8 cellular contexts compared by ENCODE assay signal in genomic region chr11:64318694-64319420, GRCh38. TPM values are rescaled to one million over a fixed set of nuclear protein-coding genes. Genes with fewer than 3 reads are reported as not detected.
A peak's percentile ranks its signal among the peaks of the same experiment; 100 is the strongest.
DNase-seq lines count a peak whose midpoint lies in the region; ATAC-seq, FAIRE-seq and TF ChIP-seq lines count a peak whose summit lies in the region.

No MANE protein-coding gene starts in this region.

- H3K27ac ChIP-seq in SK-N-MC (peak overlapping the region; percentile 100; the same call in 1 of the 2 replicates), sigmoid colon (peak overlapping the region; percentile 98 to 99 (median 98))

- peak; percentile 52 for FAIRE-seq in GM19239 (lab: Jason Lieb, UNC)

- no peak for DNase-seq in GM19239 (ENCODE audit: insufficient read length, low spot score)
- DNase-seq in SK-N-MC (ENCODE audit: low read depth, low spot score): no peak
- DNase-seq in fibroblast of villous mesenchyme (ENCODE audit: low read depth): no peak
- peak; percentile 74 for DNase-seq in sigmoid colon
- no peak for DNase-seq in stimulated activated CD4-positive, alpha-beta T cell treated with anti-CD3 and anti-CD28 coated beads, Interleukin-15, amount 100 ng/mL, for 24 hours
- no peak for DNase-seq in T1000 (lab: John Stamatoyannopoulos, UW)

- H3K27me3 ChIP-seq in sigmoid colon: no peaks in the 10 kb centered on the region

- peaks cover 0 to 24% (median 22%) of the 10 kb centered on the region in 4 donors for H3K4me1 ChIP-seq in sigmoid colon

- WGBS in sigmoid colon, 2 donors: 3 to 8% methylated on average over 18 of the region's 18 CpGs

- H3K36me3 ChIP-seq in SK-N-MC (ENCODE audit: insufficient read depth, low read length) (peaks cover 5% of the 10 kb centered on the region; the same call in 1 of the 2 replicates), sigmoid colon (peaks cover 10 to 48% (median 17%) of the 10 kb centered on the region in 4 donors)

- H3K9ac ChIP-seq in SK-N-MC (ENCODE audit: insufficient read length): peak overlapping the region; percentile 97

- ATAC-seq in GM18858 (IDR thresholded peaks at IDR 0.05; ENCODE audit: unreplicated experiment) (no peak), GM21381 (IDR thresholded peaks at IDR 0.05; ENCODE audit: unreplicated experiment) (no peak)

- H3K4me3 ChIP-seq in SK-N-MC: peak overlapping the region; percentile 96
- H3K4me3 ChIP-seq in fibroblast of villous mesenchyme (ENCODE audit: low read depth, low read length): peak overlapping the region; percentile 91
- peak overlapping the region; percentile 83 to 98 (median 86) for H3K4me3 ChIP-seq in sigmoid colon

- intact Hi-C loops in sigmoid colon (cut with DNase I): loop anchor here (1.0 to 2.0 kb wide), 2 partner anchors 24 to 36 kb away; no protein-coding TSS in a partner anchor

- H3K9me3 ChIP-seq in SK-N-MC (ENCODE audit: low read depth, low read length): no peaks in the 10 kb centered on the region
- no peaks in the 10 kb centered on the region for H3K9me3 ChIP-seq in sigmoid colon

- TF ChIP-seq EP300 in sigmoid colon (IDR thresholded peaks at IDR 0.05): no peak

- TF ChIP-seq CTCF in fibroblast of villous mesenchyme (IDR thresholded peaks at IDR 0.05; ENCODE audit: insufficient read depth, low read depth, low read length): no peak
- TF ChIP-seq CTCF in sigmoid colon (IDR thresholded peaks at IDR 0.05): no peak

- no peak for TF ChIP-seq POLR2A in sigmoid colon (IDR thresholded peaks at IDR 0.05)

RNA-seq across cellular contexts. Expression of gene PRDX5, which starts 0.9 kb away (rescaled TPM):
- total RNA-seq in fibroblast of villous mesenchyme (211 and 230 TPM in 2 replicates), sigmoid colon (100 to 1,000 TPM; 169 to 269 (median 215) TPM)
- 1,000 to 10,000 TPM in 1 of 3 donors, 100 to 1,000 TPM in 2; 596 to 1,045 (median 779) TPM for polyA plus RNA-seq in sigmoid colon

RNA-seq across cellular contexts. Expression of gene TRMT112, which starts 1.5 kb away (rescaled TPM):
- 144 and 155 TPM in 2 replicates for total RNA-seq in fibroblast of villous mesenchyme
- total RNA-seq in sigmoid colon: 100 to 1,000 TPM; 182 to 353 (median 269) TPM
- 100 to 1,000 TPM; 148 to 232 (median 168) TPM for polyA plus RNA-seq in sigmoid colon

RNA-seq across cellular contexts. Expression of gene ESRRA, which starts 13.5 kb away (rescaled TPM):
- total RNA-seq in fibroblast of villous mesenchyme: 19.3 and 23.3 TPM in 2 replicates
- total RNA-seq in sigmoid colon: 10 to 100 TPM; 39.9 to 48.7 (median 45.3) TPM
- 100 to 1,000 TPM; 151 to 244 (median 219) TPM for polyA plus RNA-seq in sigmoid colon

RNA-seq across cellular contexts. Expression of gene CATSPERZ, which starts 18.7 kb away (rescaled TPM):
- total RNA-seq in fibroblast of villous mesenchyme: 0.32 TPM in 1 of 2 replicates, not detected in the other
- total RNA-seq in sigmoid colon: not detected
- 1 to 10 TPM in 2 of 3 donors, not detected in 1; 1.1 to 1.4 TPM for polyA plus RNA-seq in sigmoid colon

RNA-seq across cellular contexts. Expression of gene CCDC88B, which starts 21.1 kb away (rescaled TPM):
- total RNA-seq in fibroblast of villous mesenchyme (1.7 and 3.5 TPM in 2 replicates), sigmoid colon (1 to 10 TPM; 2.6 to 8.6 (median 3.9) TPM)
- polyA plus RNA-seq in sigmoid colon: 100 to 1,000 TPM in 1 of 3 donors, 10 to 100 TPM in 2; 15.6 to 157 (median 23.6) TPM
